In genomic region chr17:60971515-60972369, GRCh38 we compare ENCODE assay signal across 8 cellular contexts.
DNase-seq lines count a peak whose midpoint lies in the region; ATAC-seq and TF ChIP-seq lines count a peak whose summit lies in the region.

No MANE protein-coding gene starts in this region.

- BruUV-seq in MCF 10A (replicated peaks; lab: Mats Ljungman, UMichigan), result no TSS peak

- peak; percentile 81 for TF ChIP-seq CTCF in LNCAP (IDR thresholded peaks at IDR 0.05)
- TF ChIP-seq CTCF in MCF 10A (IDR thresholded peaks at IDR 0.05; ENCODE audit: unreplicated experiment), result peak; percentile 55

- no peaks in the 10 kb centered on the region for H3K4me1 Mint-ChIP-seq in MCF 10A (ENCODE audit: insufficient read depth, unreplicated experiment)
- no peaks in the 10 kb centered on the region for H3K4me1 Mint-ChIP-seq in stimulated activated naive CD8-positive, alpha-beta T cell treated with anti-CD3 and anti-CD28 coated beads, Interleukin-15, amount 100 ng/mL, for 72 hours

- H3K4me3 Mint-ChIP-seq in MCF 10A (ENCODE audit: unreplicated experiment), result no peak overlapping the region
- H3K4me3 Mint-ChIP-seq in stimulated activated naive CD8-positive, alpha-beta T cell treated with anti-CD3 and anti-CD28 coated beads, Interleukin-15, amount 100 ng/mL, for 72 hours, result no peak overlapping the region

- CTCF ChIA-PET in MCF 10A (lab: Yijun Ruan, JAX), result interaction anchor here (0.6 to 1.3 kb wide), 17 partner anchors 9 to 865 kb away, joined by 3 to 5 read pairs (median 3); no protein-coding TSS in a partner anchor

- POLR2A ChIA-PET in MCF 10A (lab: Yijun Ruan, JAX), result interaction anchor here (0.6 to 0.7 kb wide), 2 partner anchors 278 to 441 kb away, joined by 3 read pairs; no protein-coding TSS in a partner anchor

- no peaks in the 10 kb centered on the region for H3K27me3 Mint-ChIP-seq in MCF 10A (ENCODE audit: insufficient read depth, unreplicated experiment)
- H3K27me3 Mint-ChIP-seq in stimulated activated naive CD8-positive, alpha-beta T cell treated with anti-CD3 and anti-CD28 coated beads, Interleukin-15, amount 100 ng/mL, for 72 hours, result no peaks in the 10 kb centered on the region

- no peaks in the 10 kb centered on the region for H3K36me3 Mint-ChIP-seq in MCF 10A (ENCODE audit: insufficient read depth, unreplicated experiment)

- H3K27ac Mint-ChIP-seq in MCF 10A (ENCODE audit: low read depth, unreplicated experiment), result no peak overlapping the region
- no peak overlapping the region for H3K27ac Mint-ChIP-seq in stimulated activated naive CD8-positive, alpha-beta T cell treated with anti-CD3 and anti-CD28 coated beads, Interleukin-15, amount 100 ng/mL, for 72 hours

- peaks cover 14% of the 10 kb centered on the region for H3K9me3 Mint-ChIP-seq in MCF 10A (ENCODE audit: unreplicated experiment)
- H3K9me3 Mint-ChIP-seq in stimulated activated naive CD8-positive, alpha-beta T cell treated with anti-CD3 and anti-CD28 coated beads, Interleukin-15, amount 100 ng/mL, for 72 hours, result peaks cover 10 to 19% of the 10 kb centered on the region in 2 donors

- intact Hi-C loops in MCF 10A (cut with micrococcal nuclease) (loop anchor here (1.0 kb wide), 1 partner anchor 251 kb away; no protein-coding TSS in a partner anchor), left colon (cut with DNase I, micrococcal nuclease) (no loop called here)

- DNase-seq in NCI-H2107 treated with DMSO at 0.1 percent for 48 hours (lab: John Stamatoyannopoulos, UW; ENCODE audit: unreplicated experiment) (peak; percentile 21), NCI-H2107 (lab: John Stamatoyannopoulos, UW) (no peak), SHP77 (lab: John Stamatoyannopoulos, UW) (peak; percentile 4 to 15), MCF 10A (ENCODE audit: unreplicated experiment) (peak; percentile 53), left colon (peak in 1 of 2 donors; percentile 41), cerebellar nuclear complex (lab: John Stamatoyannopoulos, UW) (no peak)
- peak; percentile 31 to 34 for DNase-seq in stimulated activated naive CD8-positive, alpha-beta T cell treated with anti-CD3 and anti-CD28 coated beads, Interleukin-15, amount 100 ng/mL, for 72 hours

- peak; percentile 73 for ATAC-seq in left colon
- ATAC-seq in stimulated activated naive CD8-positive, alpha-beta T cell treated with anti-CD3 and anti-CD28 coated beads, Interleukin-15, amount 100 ng/mL, for 72 hours, result peak; percentile 72

Comparison
In these comparisons a context has a peak if more than half of its experiments do, and no peak if none do; other contexts are left out.
1. DNase-seq: peak in NCI-H2107 treated with DMSO at 0.1 percent for 48 hours (single experiment), SHP77 (2 of 2), MCF 10A (single experiment) and stimulated activated naive CD8-positive, alpha-beta T cell treated with anti-CD3 and anti-CD28 coated beads, Interleukin-15, amount 100 ng/mL, for 72 hours (2 of 2); none in NCI-H2107 (single experiment) and cerebellar nuclear complex (0 of 2).